In the genomic region with DNA sequence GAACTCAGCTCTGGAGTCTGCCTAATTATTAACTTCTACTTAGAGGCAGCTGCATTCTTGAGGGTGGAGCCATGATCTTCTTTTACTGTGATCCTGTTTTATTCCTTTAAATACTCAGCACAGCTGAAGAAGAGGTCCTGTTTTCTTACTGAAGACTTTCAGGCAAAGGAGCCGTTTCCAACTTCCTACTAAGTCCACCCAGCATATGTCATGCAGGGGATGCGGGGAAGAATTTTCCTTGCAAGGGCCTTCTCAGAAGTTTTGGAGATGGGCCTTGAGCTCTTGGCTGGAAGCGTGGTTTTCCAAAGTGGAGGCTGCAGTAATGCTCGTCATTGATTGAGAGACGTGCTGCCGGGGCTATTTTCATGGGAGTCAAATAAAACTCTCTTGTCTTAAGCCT, we compare ENCODE assay signal across 12 cellular contexts. TPM values are rescaled to one million over a fixed set of nuclear protein-coding genes. Genes with fewer than 3 reads are reported as not detected.
DNase-seq lines count a peak whose midpoint lies in the region; ATAC-seq and TF ChIP-seq lines count a peak whose summit lies in the region.
"Had no signal": no experiment of that assay in that cellular context is flagged by ENCODE, and none has a peak within 500 bp of the region (broad histone marks: within the 10 kb centered on the region; RNA-seq: fewer than 3 reads in every experiment).

No MANE protein-coding gene starts in this region.

- H3K4me1 ChIP-seq in muscle layer of duodenum (ENCODE audit: control insufficient read depth in 1 of 2, insufficient read depth in 2 of 2, low read length in 2 of 2) = peaks cover 0 to 25% of the 10 kb centered on the region in 2 donors
- H3K4me1 ChIP-seq in transverse colon = peaks cover 0 to 24% (median 4%) of the 10 kb centered on the region in 4 donors

- intact Hi-C loops in transverse colon (cut with DNase I; ENCODE audit: low total_unique reads) = no loop called here
- intact Hi-C loops in activated T-helper 2 cell treated with anti-CD3 and anti-CD28 coated beads, Interferon-gamma antibody, Interleukin-2, Interleukin-4, amounts not matched to agents 10 μg/mL and 5 μg/mL and 100 μg/mL, durations not matched to agents 14 hours and 24 hours and 36 hours (cut with micrococcal nuclease) = no loop called here

- no peak for TF ChIP-seq EP300 in transverse colon (IDR thresholded peaks at IDR 0.05; ENCODE audit: low read depth)

- peaks cover 30% of the 10 kb centered on the region for H3K27me3 Mint-ChIP-seq in activated T-helper 2 cell treated with anti-CD3 and anti-CD28 coated beads, Interferon-gamma antibody, Interleukin-2, Interleukin-4, amounts not matched to agents 10 μg/mL and 5 μg/mL and 100 μg/mL, durations not matched to agents 14 hours and 24 hours and 36 hours (ENCODE audit: low read depth)

- H3K4me1 Mint-ChIP-seq in activated T-helper 2 cell treated with anti-CD3 and anti-CD28 coated beads, Interferon-gamma antibody, Interleukin-2, Interleukin-4, amounts not matched to agents 10 μg/mL and 5 μg/mL and 100 μg/mL, durations not matched to agents 14 hours and 24 hours and 36 hours (ENCODE audit: low read depth) = no peaks in the 10 kb centered on the region

- no peak for TF ChIP-seq POLR2A in transverse colon (IDR thresholded peaks at IDR 0.05)

- H3K4me3 Mint-ChIP-seq in activated T-helper 2 cell treated with anti-CD3 and anti-CD28 coated beads, Interferon-gamma antibody, Interleukin-2, Interleukin-4, amounts not matched to agents 10 μg/mL and 5 μg/mL and 100 μg/mL, durations not matched to agents 14 hours and 24 hours and 36 hours (ENCODE audit: low read depth) = no peak overlapping the region

- TF ChIP-seq CTCF in WI38 (IDR thresholded peaks at IDR 0.05; ENCODE audit: low read depth, low read length) (no peak), transverse colon (IDR thresholded peaks at IDR 0.05) (no peak)

- no peak overlapping the region for H3K27ac Mint-ChIP-seq in activated T-helper 2 cell treated with anti-CD3 and anti-CD28 coated beads, Interferon-gamma antibody, Interleukin-2, Interleukin-4, amounts not matched to agents 10 μg/mL and 5 μg/mL and 100 μg/mL, durations not matched to agents 14 hours and 24 hours and 36 hours

- no peak for ATAC-seq in HG02870 (IDR thresholded peaks at IDR 0.05; ENCODE audit: unreplicated experiment)
- ATAC-seq: K562 had no signal

- no peaks in the 10 kb centered on the region for H3K36me3 Mint-ChIP-seq in activated T-helper 2 cell treated with anti-CD3 and anti-CD28 coated beads, Interferon-gamma antibody, Interleukin-2, Interleukin-4, amounts not matched to agents 10 μg/mL and 5 μg/mL and 100 μg/mL, durations not matched to agents 14 hours and 24 hours and 36 hours (ENCODE audit: low read depth)

- no peaks in the 10 kb centered on the region for H3K27me3 ChIP-seq in muscle layer of duodenum (ENCODE audit: low read depth, low read length)
- no peaks in the 10 kb centered on the region for H3K27me3 ChIP-seq in transverse colon

- H3K27ac ChIP-seq in muscle layer of duodenum (ENCODE audit: low read length) (peak overlapping the region; percentile 49), transverse colon (peak overlapping the region; percentile 56 to 81 (median 68))

- H3K36me3 ChIP-seq in muscle layer of duodenum (ENCODE audit: control insufficient read depth in 1 of 2, insufficient read depth in 2 of 2, low read length in 2 of 2) = no peaks in the 10 kb centered on the region
- no peaks in the 10 kb centered on the region for H3K36me3 ChIP-seq in transverse colon

- H3K9me3 ChIP-seq in muscle layer of duodenum (ENCODE audit: control insufficient read depth in 1 of 2, low read length in 2 of 2) (no peaks in the 10 kb centered on the region), transverse colon (no peaks in the 10 kb centered on the region)

- WGBS in transverse colon (ENCODE audit: low coverage in 1 of 2), 2 donors = 63% methylated on average over 6 of the region's 6 CpGs; no CpG with 5 or more reads in 1 of the 2 donors

- no peaks in the 10 kb centered on the region for H3K9me3 Mint-ChIP-seq in activated T-helper 2 cell treated with anti-CD3 and anti-CD28 coated beads, Interferon-gamma antibody, Interleukin-2, Interleukin-4, amounts not matched to agents 10 μg/mL and 5 μg/mL and 100 μg/mL, durations not matched to agents 14 hours and 24 hours and 36 hours

- H3K4me3 ChIP-seq in WI38 (ENCODE audit: low read depth, low read length) (peak overlapping the region; percentile 15; the same call in 1 of the 2 replicates), muscle layer of duodenum (ENCODE audit: low read depth in 1 of 2, low read length in 2 of 2) (peak overlapping the region; percentile 34 to 41), transverse colon (no peak overlapping the region)
- H3K4me3 ChIP-seq: K562 had no signal

- DNase-seq in fibroblast of gingiva (ENCODE audit: low read depth) (peak; percentile 28), transverse colon (no peak), NCI-H526 (lab: John Stamatoyannopoulos, UW) (no peak), NCI-H2029 treated with DMSO at 0.1 percent for 48 hours (lab: John Stamatoyannopoulos, UW) (no peak)
- no peak for DNase-seq in activated T-helper 2 cell treated with anti-CD3 and anti-CD28 coated beads, Interferon-gamma antibody, Interleukin-2, Interleukin-4, amounts not matched to agents 10 μg/mL and 5 μg/mL and 100 μg/mL, durations not matched to agents 14 hours and 24 hours and 36 hours (ENCODE audit: low spot score)
- DNase-seq: cerebellar nuclear complex; islet precursor cell; stimulated activated CD4-positive, alpha-beta T cell treated with anti-CD3 and anti-CD28 coated beads, Interleukin-4, amount 100 ng/mL, for 24 hours had no signal

- in situ Hi-C loops in transverse colon (cut with MboI; ENCODE audit: low pct_ligation_motif_present in 1 of 4, low pct_unique_long_range_greater_than_20kb in 1 of 4, low sequenced_read_pairs in 3 of 4) = no loop called here

RNA-seq across cellular contexts. Expression of a gene that starts 27.8 kb away (rescaled TPM):
- total RNA-seq in transverse colon = 1 to 10 TPM; 1.9 to 8.6 (median 5.8) TPM
- 2.3 and 3.0 TPM in 2 replicates for total RNA-seq in activated T-helper 2 cell treated with anti-CD3 and anti-CD28 coated beads, Interferon-gamma antibody, Interleukin-2, Interleukin-4, amounts not matched to agents 10 μg/mL and 5 μg/mL and 100 μg/mL, durations not matched to agents 14 hours and 24 hours and 36 hours

Comparison
In these comparisons a context has a peak if more than half of its experiments do, and no peak if none do; other contexts are left out.
1. H3K4me3 ChIP-seq: peak in WI38 (single experiment) and muscle layer of duodenum (2 of 2); none in transverse colon (0 of 4).